Comparison of ENCODE assay signal across 1 cellular context in the genomic region with DNA sequence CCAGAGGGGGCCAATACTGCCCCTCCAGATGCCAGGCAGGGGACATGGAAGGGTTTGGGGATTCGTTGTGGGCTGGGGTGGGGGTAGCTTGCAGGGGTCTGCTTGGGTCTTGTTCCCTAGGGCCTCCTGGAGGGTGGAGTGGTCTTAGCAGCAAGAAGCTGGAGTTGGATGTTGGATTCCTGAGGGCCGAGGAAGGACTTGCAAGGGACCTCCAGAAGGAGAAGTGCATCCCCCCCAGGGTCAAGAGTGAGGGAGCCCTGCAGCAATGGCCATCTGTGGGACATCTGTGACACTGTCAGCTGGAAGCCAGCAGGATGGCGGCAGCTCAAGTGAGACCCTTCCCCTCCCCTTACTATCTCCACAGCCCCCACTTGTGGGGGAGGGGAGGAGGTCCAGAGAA.
TF ChIP-seq lines count a peak whose summit lies in the region.

No MANE protein-coding gene starts in this region.

TF ChIP-seq in IMR-90, 13 proteins besides CTCF, POLR2A, EP300 and RAD21:
- TF ChIP-seq SMC3 (IDR thresholded peaks at IDR 0.05; ENCODE audit: low read depth, low read length) (no peak), MXI1 (IDR thresholded peaks at IDR 0.05; ENCODE audit: borderline replicate concordance, low read depth, low read length) (no peak), CEBPB (IDR thresholded peaks at IDR 0.05; ENCODE audit: low read depth, low read length) (no peak), BHLHE40 (IDR thresholded peaks at IDR 0.05; ENCODE audit: low read depth, low read length) (no peak), USF2 (IDR thresholded peaks at IDR 0.05; ENCODE audit: low read depth, low read length) (no peak), CHD1 (IDR thresholded peaks at IDR 0.05; ENCODE audit: low read depth, low read length) (no peak), MAFK (IDR thresholded peaks at IDR 0.05; ENCODE audit: low read depth, low read length) (no peak), ELK1 (IDR thresholded peaks at IDR 0.05; ENCODE audit: borderline replicate concordance, low read depth, low read length) (no peak), NFE2L2 (IDR thresholded peaks at IDR 0.05; ENCODE audit: low read depth, low read length) (no peak), FOS (IDR thresholded peaks at IDR 0.05; ENCODE audit: low read depth, low read length) (no peak), RFX5 (IDR thresholded peaks at IDR 0.05; ENCODE audit: low read depth, low read length) (no peak), MAZ (IDR thresholded peaks at IDR 0.05; ENCODE audit: borderline replicate concordance, low read depth, low read length) (no peak), RCOR1 (IDR thresholded peaks at IDR 0.05; ENCODE audit: insufficient replicate concordance, low read length) (no peak)
